1 cellular context compared by ENCODE assay signal in the genomic region with DNA sequence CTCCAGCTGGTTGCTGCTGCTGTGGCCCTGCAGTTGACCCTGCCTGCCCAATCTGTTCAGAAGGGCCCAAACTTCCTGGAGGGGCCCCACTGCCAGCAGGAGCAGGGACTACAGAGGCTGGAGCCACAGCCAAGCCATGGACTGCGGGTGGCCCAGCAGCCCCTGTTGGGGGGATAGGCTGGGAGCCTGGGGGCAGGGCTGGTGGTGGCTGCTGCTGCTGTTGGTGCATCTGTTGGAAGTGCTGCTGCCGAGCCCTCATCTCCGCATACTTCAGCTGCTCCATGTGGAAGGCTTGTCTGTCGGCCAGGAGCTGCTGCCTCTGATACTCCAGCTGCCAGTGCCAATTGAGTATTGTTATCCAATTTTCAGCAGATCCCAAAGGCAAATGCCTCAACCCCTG.
TF ChIP-seq lines count a peak whose summit lies in the region.

No MANE protein-coding gene starts in this region.

TF ChIP-seq in HEK293, 187 proteins besides CTCF, POLR2A, EP300 and RAD21 (continued from another document):
- peak; percentile 87 for TF ChIP-seq GLIS2 (tag by site-specific recombination; IDR thresholded peaks at IDR 0.05)
